6 cellular contexts compared by ENCODE assay signal in the genomic region with DNA sequence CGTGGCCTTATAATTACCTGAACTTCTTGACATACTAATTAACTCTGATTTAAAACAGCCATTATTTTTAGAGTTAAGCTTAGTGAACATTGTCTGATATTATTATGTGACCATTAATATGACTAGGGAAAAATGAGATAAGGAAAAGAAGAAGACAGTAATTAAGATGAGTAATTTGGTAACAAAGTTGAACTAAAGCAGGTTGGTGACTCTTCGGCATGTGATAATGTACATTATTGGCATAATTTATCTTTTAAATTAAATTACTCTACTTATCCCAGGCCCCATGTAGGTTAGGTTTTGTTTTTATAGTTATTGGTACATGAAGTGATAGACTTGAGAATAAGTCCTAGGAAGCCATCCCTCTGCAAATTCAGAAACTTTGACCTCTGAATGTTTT.
"Had no signal": no experiment of that assay in that cellular context is flagged by ENCODE, and none has a peak within 500 bp of the region (broad histone marks: within the 10 kb centered on the region; RNA-seq: fewer than 3 reads in every experiment).

No MANE protein-coding gene starts in this region.

- H3K4me1 Mint-ChIP-seq: GM23338, H9 had no signal

- H3K4me2 ChIP-seq: GM23338 had no signal

- H2AFZ ChIP-seq: GM23338 had no signal

- H3K4me3 ChIP-seq: GM23338, K562 had no signal

- ATAC-seq: GM23338, K562 had no signal

- H3K27ac Mint-ChIP-seq: GM23338, H9 had no signal

- H3K4me3 Mint-ChIP-seq: GM23338, H9 had no signal

- DNase-seq: H9, HCEC 1CT, IMR-90, KG1 had no signal
